In genomic region chr2:86283461-86284030, GRCh38 we compare ENCODE assay signal across 21 cellular contexts. TPM values are rescaled to one million over a fixed set of nuclear protein-coding genes. Genes with fewer than 3 reads are reported as not detected.
A peak's percentile ranks its signal among the peaks of the same experiment; 100 is the strongest.
DNase-seq lines count a peak whose midpoint lies in the region; ATAC-seq, FAIRE-seq and TF ChIP-seq lines count a peak whose summit lies in the region.
"Had no signal": no experiment of that assay in that cellular context is flagged by ENCODE, and none has a peak within 500 bp of the region (broad histone marks: within the 10 kb centered on the region; RNA-seq: fewer than 3 reads in every experiment).

No MANE protein-coding gene starts in this region.

- H3K27me3 ChIP-seq in Caco-2 (replicated peaks; ENCODE audit: control insufficient read depth, insufficient read depth, low read length) (no peaks in the 10 kb centered on the region), PC-3 (ENCODE audit: low read length) (peaks cover 60% of the 10 kb centered on the region), right atrium auricular region (no peaks in the 10 kb centered on the region), psoas muscle (ENCODE audit: insufficient read depth in 3 of 3, low read length in 2 of 3) (no peaks in the 10 kb centered on the region)

- H3K9me3 ChIP-seq in Caco-2 (no peaks in the 10 kb centered on the region), PC-3 (ENCODE audit: low read length) (no peaks in the 10 kb centered on the region), right atrium auricular region (no peaks in the 10 kb centered on the region), psoas muscle (no peaks in the 10 kb centered on the region)

- H3K36me3 ChIP-seq in Caco-2 (ENCODE audit: control insufficient read depth, insufficient read depth, low read length) (no peaks in the 10 kb centered on the region), PC-3 (ENCODE audit: low read depth, low read length) (no peaks in the 10 kb centered on the region), right atrium auricular region (no peaks in the 10 kb centered on the region), psoas muscle (ENCODE audit: insufficient read depth in 1 of 2, low read depth in 1 of 2) (no peaks in the 10 kb centered on the region)

- no peak overlapping the region for H3K4me3 Mint-ChIP-seq in Caco-2 (ENCODE audit: unreplicated experiment)
- H3K4me3 Mint-ChIP-seq: activated naive CD8-positive, alpha-beta T cell; activated T-cell treated with anti-CD3 and anti-CD28 coated beads, Interleukin-2, amount 50 U/mL, for 24 hours; CD8-positive, alpha-beta T cell; H9; stimulated activated naive CD8-positive, alpha-beta T cell treated with anti-CD3 and anti-CD28 coated beads, Interleukin-15, Interleukin-2, amounts not matched to agents 100 ng/mL and 50 ng/mL, for 24 hours had no signal

- 44 to 61% (median 45%) methylated on average over 4 of the region's 4 CpGs for WGBS in psoas muscle, 3 donors

- H3K4me1 ChIP-seq in Caco-2, result no peaks in the 10 kb centered on the region
- no peaks in the 10 kb centered on the region for H3K4me1 ChIP-seq in PC-3 (ENCODE audit: insufficient read depth, low read length)
- peaks cover 0 to 60% of the 10 kb centered on the region in 2 donors for H3K4me1 ChIP-seq in right atrium auricular region
- H3K4me1 ChIP-seq in psoas muscle, result peaks cover 52% of the 10 kb centered on the region

- H3K9me2 ChIP-seq in PC-3 (replicated peaks; ENCODE audit: low read length), result no peaks in the 10 kb centered on the region

- TF ChIP-seq CTCF in Caco-2 (IDR thresholded peaks at IDR 0.05; ENCODE audit: insufficient read depth in 1 of 2, low read depth in 1 of 2, low read length in 1 of 2, severe bottlenecking in 1 of 2, unreplicated experiment in 1 of 2) (no peak), PC-3 (conservative IDR thresholded peaks at IDR 0.05; ENCODE audit: low read depth, low read length) (no peak), right atrium auricular region (IDR thresholded peaks at IDR 0.05) (no peak), psoas muscle (IDR thresholded peaks at IDR 0.05) (no peak)

- no peak overlapping the region for H3K9ac ChIP-seq in PC-3 (ENCODE audit: low read length)

- DNase-seq in Caco-2 (peak in 1 of 2 experiments; percentile 24), PC-3 (peak; percentile 37), right atrium auricular region (ENCODE audit: low spot score) (no peak), psoas muscle (no peak), GM12892 (ENCODE audit: insufficient read length) (no peak)
- no peak for DNase-seq in stimulated activated CD4-positive, alpha-beta T cell treated with anti-CD3 and anti-CD28 coated beads, Interleukin-12 subunit alpha, Interleukin-12 subunit beta, amount 100 ng/mL, for 4 hours
- DNase-seq: activated CD4-positive, alpha-beta T cell treated with anti-CD3 and anti-CD28 coated beads, Interleukin-2, amount 50 U/mL, for 4 hours; activated T-cell treated with anti-CD3 and anti-CD28 coated beads, Interleukin-2, amount 50 U/mL, for 24 hours; CD8-positive, alpha-beta T cell; central memory CD4-positive, alpha-beta T cell; effector CD4-positive, alpha-beta T cell; H9; left colon; NCI-H1105; NCI-H82 had no signal

- H3K27me3 Mint-ChIP-seq in Caco-2 (ENCODE audit: insufficient read depth, unreplicated experiment), result no peaks in the 10 kb centered on the region

- H3K4me2 ChIP-seq in PC-3 (ENCODE audit: low read length), result no peak overlapping the region

- no peaks in the 10 kb centered on the region for H4K20me1 ChIP-seq in PC-3 (ENCODE audit: low read length)

- no peak for FAIRE-seq in GM12892 (lab: Jason Lieb, UNC)
- FAIRE-seq: RCC 7860 had no signal

- POLR2A ChIA-PET in Caco-2 (lab: Charles Lee) (no interaction called here), PC-3 (lab: Charles Lee; ENCODE audit: unreplicated experiment) (interaction anchor here (0.5 kb wide), 1 partner anchor 21 kb away, joined by 4 read pairs; no protein-coding TSS in a partner anchor)

- H3K9me3 Mint-ChIP-seq in Caco-2 (ENCODE audit: unreplicated experiment), result no peaks in the 10 kb centered on the region
- H3K9me3 Mint-ChIP-seq: activated T-cell treated with anti-CD3 and anti-CD28 coated beads, Interleukin-2, amount 50 U/mL, for 24 hours; CD8-positive, alpha-beta T cell; H9; stimulated activated naive CD8-positive, alpha-beta T cell treated with anti-CD3 and anti-CD28 coated beads, Interleukin-15, Interleukin-2, amounts not matched to agents 100 ng/mL and 50 ng/mL, for 24 hours had no signal

- intact Hi-C loops in Caco-2 (cut with micrococcal nuclease; ENCODE audit: unreplicated experiment) (no loop called here), PC-3 (cut with micrococcal nuclease) (no loop called here), psoas muscle (cut with DNase I) (no loop called here)

- no peak for TF ChIP-seq POLR2A in GM12892 (IDR thresholded peaks at IDR 0.05; ENCODE audit: low read depth, low read length)

- ATAC-seq in PC-3, result peak; percentile 29
- peak; percentile 3 to 25 (median 4) for ATAC-seq in psoas muscle
- ATAC-seq in HG03460 (IDR thresholded peaks at IDR 0.05; ENCODE audit: unreplicated experiment), result no peak
- ATAC-seq in GM21381 (IDR thresholded peaks at IDR 0.05; ENCODE audit: unreplicated experiment), result no peak
- ATAC-seq: CD8-positive, alpha-beta T cell; left colon had no signal

- no peaks in the 10 kb centered on the region for H3K79me2 ChIP-seq in PC-3 (ENCODE audit: low read length)

- H3K27ac Mint-ChIP-seq in Caco-2 (ENCODE audit: unreplicated experiment), result peak overlapping the region; percentile 2
- H3K27ac Mint-ChIP-seq: activated naive CD8-positive, alpha-beta T cell; activated T-cell treated with anti-CD3 and anti-CD28 coated beads, Interleukin-2, amount 50 U/mL, for 24 hours; CD8-positive, alpha-beta T cell; stimulated activated naive CD8-positive, alpha-beta T cell treated with anti-CD3 and anti-CD28 coated beads, Interleukin-15, Interleukin-2, amounts not matched to agents 100 ng/mL and 50 ng/mL, for 24 hours had no signal

- no peaks in the 10 kb centered on the region for H3F3A ChIP-seq in PC-3 (ENCODE audit: low read length, unreplicated experiment)

- H3K4me3 ChIP-seq in Caco-2 (ENCODE audit: low read depth, low read length) (no peak overlapping the region), PC-3 (ENCODE audit: low read length) (no peak overlapping the region), right atrium auricular region (no peak overlapping the region), psoas muscle (no peak overlapping the region)

- CTCF ChIA-PET in Caco-2 (lab: Charles Lee) (no interaction called here), PC-3 (lab: Charles Lee) (no interaction called here)

- BruUV-seq in Caco-2 (replicated peaks; lab: Mats Ljungman, UMichigan) (no TSS peak), PC-3 (replicated peaks; lab: Mats Ljungman, UMichigan) (no TSS peak)

- no peak overlapping the region for H2AFZ ChIP-seq in PC-3 (ENCODE audit: low read length)

- no peaks in the 10 kb centered on the region for H3K36me3 Mint-ChIP-seq in Caco-2 (ENCODE audit: insufficient read depth, unreplicated experiment)
- H3K36me3 Mint-ChIP-seq: activated naive CD8-positive, alpha-beta T cell; CD8-positive, alpha-beta T cell had no signal

- H3K27ac ChIP-seq in PC-3 (ENCODE audit: low read length), result no peak overlapping the region
- peak overlapping the region; percentile 66 to 76 for H3K27ac ChIP-seq in right atrium auricular region
- peak overlapping the region; percentile 87 for H3K27ac ChIP-seq in psoas muscle

- H3K4me1 Mint-ChIP-seq in Caco-2 (ENCODE audit: low read depth, unreplicated experiment), result no peaks in the 10 kb centered on the region

RNA-seq across cellular contexts. Expression of gene REEP1, which starts 53.9 kb away (rescaled TPM):
- total RNA-seq in Caco-2 (2022) (14.9 and 16.6 TPM in 2 replicates), PC-3 (2014; rRNA removed) (0.06 TPM in 1 of 2 replicates, not detected in the other), right atrium auricular region (10 to 100 TPM; 29.4 to 34.2 TPM), psoas muscle (10 to 100 TPM in 2 of 4 donors, 1 to 10 TPM in 2; 4.1 to 16.1 (median 9.7) TPM)
- 1 to 10 TPM; 1.2 to 8.2 (median 4.8) TPM for polyA plus RNA-seq in psoas muscle
- polyA plus RNA-seq in GM12892 (2012; ENCODE audit: missing spikeins), result 0.42 TPM
- total RNA-seq: CD8-positive, alpha-beta T cell; fibroblast of lung had no signal

Comparison
In these comparisons a context has a peak if more than half of its experiments do, and no peak if none do; other contexts are left out.
1. ATAC-seq: peak in PC-3 (single experiment) and psoas muscle (4 of 4); none in HG03460 (single experiment) and GM21381 (single experiment).